8 cellular contexts compared by ENCODE assay signal in the genomic region with DNA sequence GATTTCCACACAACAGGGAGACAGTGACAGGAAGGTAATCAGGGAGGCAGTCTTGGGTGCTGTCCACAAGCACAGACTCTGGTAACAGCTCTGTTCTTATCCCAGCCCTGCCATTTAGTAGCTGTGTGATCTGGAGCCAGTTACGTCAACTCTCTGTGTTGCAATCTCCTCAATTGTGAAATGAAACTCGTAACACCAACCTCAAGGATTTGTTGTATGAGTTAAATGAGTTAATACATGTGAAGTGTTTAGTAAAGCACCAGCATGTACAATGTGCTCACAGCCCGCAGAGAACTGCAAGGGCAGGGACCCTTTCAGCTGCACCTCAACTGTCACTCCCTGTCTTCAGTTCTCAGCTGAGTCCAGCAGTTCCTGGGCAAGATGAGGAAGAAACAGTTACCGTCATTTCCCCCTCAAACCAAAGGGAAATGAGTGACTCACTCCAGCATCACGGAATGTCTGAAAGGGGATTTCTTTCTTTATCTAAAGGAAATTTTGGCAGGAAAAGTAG. TPM values are rescaled to one million over a fixed set of nuclear protein-coding genes. Genes with fewer than 3 reads are reported as not detected.
DNase-seq lines count a peak whose midpoint lies in the region; ATAC-seq and TF ChIP-seq lines count a peak whose summit lies in the region.

No MANE protein-coding gene starts in this region.

- H3K27ac Mint-ChIP-seq in glutamatergic neuron (ENCODE audit: unreplicated experiment) = peak overlapping the region; percentile 56
- no peak overlapping the region for H3K27ac Mint-ChIP-seq in stimulated activated effector memory CD8-positive, alpha-beta T cell treated with anti-CD3 and anti-CD28 coated beads, Interleukin-12 subunit alpha, Interleukin-12 subunit beta, amount 100 ng/mL, for 72 hours

- peaks cover 1% of the 10 kb centered on the region for H3K9me3 Mint-ChIP-seq in glutamatergic neuron (ENCODE audit: unreplicated experiment)
- peaks cover 6% of the 10 kb centered on the region for H3K9me3 Mint-ChIP-seq in stimulated activated effector memory CD8-positive, alpha-beta T cell treated with anti-CD3 and anti-CD28 coated beads, Interleukin-12 subunit alpha, Interleukin-12 subunit beta, amount 100 ng/mL, for 72 hours

- DNase-seq in NCI-H345 treated with DMSO at 0.1 percent for 48 hours (lab: John Stamatoyannopoulos, UW; ENCODE audit: unreplicated experiment) = peak; percentile 61
- no peak for DNase-seq in NCI-H345 (lab: John Stamatoyannopoulos, UW)
- DNase-seq in SKM-1 treated with dmso at 0.1 percent for 144 hours (lab: John Stamatoyannopoulos, UW; ENCODE audit: unreplicated experiment) = peak; percentile 97
- DNase-seq in glutamatergic neuron = no peak
- DNase-seq in stimulated activated effector memory CD8-positive, alpha-beta T cell treated with anti-CD3 and anti-CD28 coated beads, Interleukin-12 subunit alpha, Interleukin-12 subunit beta, amount 100 ng/mL, for 72 hours (ENCODE audit: low spot score in 2 of 2) = no peak
- DNase-seq in NCI-H1417 (lab: John Stamatoyannopoulos, UW) = no peak
- no peak for DNase-seq in LoVo (ENCODE audit: low spot score)
- DNase-seq in stimulated activated CD4-positive, alpha-beta T cell treated with anti-CD3 and anti-CD28 coated beads, Interleukin-12 subunit alpha, Interleukin-12 subunit beta, amount 100 ng/mL, for 4 hours = no peak

- peaks cover 17% of the 10 kb centered on the region for H3K4me1 Mint-ChIP-seq in glutamatergic neuron (ENCODE audit: low read depth, unreplicated experiment)
- no peaks in the 10 kb centered on the region for H3K4me1 Mint-ChIP-seq in stimulated activated effector memory CD8-positive, alpha-beta T cell treated with anti-CD3 and anti-CD28 coated beads, Interleukin-12 subunit alpha, Interleukin-12 subunit beta, amount 100 ng/mL, for 72 hours

- TF ChIP-seq CTCF in glutamatergic neuron (IDR thresholded peaks at IDR 0.05; ENCODE audit: partially characterized antibody, unreplicated experiment) = no peak

- H3K4me3 Mint-ChIP-seq in glutamatergic neuron (ENCODE audit: unreplicated experiment) = no peak overlapping the region
- no peak overlapping the region for H3K4me3 Mint-ChIP-seq in stimulated activated effector memory CD8-positive, alpha-beta T cell treated with anti-CD3 and anti-CD28 coated beads, Interleukin-12 subunit alpha, Interleukin-12 subunit beta, amount 100 ng/mL, for 72 hours

- peak; percentile 66 for ATAC-seq in stimulated activated effector memory CD8-positive, alpha-beta T cell treated with anti-CD3 and anti-CD28 coated beads, Interleukin-12 subunit alpha, Interleukin-12 subunit beta, amount 100 ng/mL, for 72 hours

- H3K36me3 Mint-ChIP-seq in glutamatergic neuron (ENCODE audit: unreplicated experiment) = no peaks in the 10 kb centered on the region
- H3K36me3 Mint-ChIP-seq in stimulated activated effector memory CD8-positive, alpha-beta T cell treated with anti-CD3 and anti-CD28 coated beads, Interleukin-12 subunit alpha, Interleukin-12 subunit beta, amount 100 ng/mL, for 72 hours = no peaks in the 10 kb centered on the region

- H3K27me3 Mint-ChIP-seq in glutamatergic neuron (ENCODE audit: unreplicated experiment) = peaks cover 2% of the 10 kb centered on the region

RNA-seq across cellular contexts. Expression of a gene that starts 39.8 kb away (rescaled TPM):
- total RNA-seq in glutamatergic neuron (ENCODE audit: unreplicated experiment) = 42.5 TPM

Comparison
In these comparisons a context has a peak if more than half of its experiments do, and no peak if none do; other contexts are left out.
1. DNase-seq: peak in NCI-H345 treated with DMSO at 0.1 percent for 48 hours (single experiment) and SKM-1 treated with dmso at 0.1 percent for 144 hours (single experiment); none in NCI-H345 (single experiment), glutamatergic neuron (single experiment), stimulated activated effector memory CD8-positive, alpha-beta T cell treated with anti-CD3 and anti-CD28 coated beads, Interleukin-12 subunit alpha, Interleukin-12 subunit beta, amount 100 ng/mL, for 72 hours (0 of 2), NCI-H1417 (0 of 3), LoVo (single experiment) and stimulated activated CD4-positive, alpha-beta T cell treated with anti-CD3 and anti-CD28 coated beads, Interleukin-12 subunit alpha, Interleukin-12 subunit beta, amount 100 ng/mL, for 4 hours (single experiment).